8 cellular contexts compared by ENCODE assay signal in genomic region chr13:36920612-36921185, GRCh38. TPM values are rescaled to one million over a fixed set of nuclear protein-coding genes. Genes with fewer than 3 reads are reported as not detected.
A peak's percentile ranks its signal among the peaks of the same experiment; 100 is the strongest.
DNase-seq lines count a peak whose midpoint lies in the region; ATAC-seq, FAIRE-seq and TF ChIP-seq lines count a peak whose summit lies in the region.

No MANE protein-coding gene starts in this region.

- DNase-seq in NCI-H748 (lab: John Stamatoyannopoulos, UW; ENCODE audit: unreplicated experiment) (peak; percentile 49), NCI-H748 treated with DMSO at 0.1 percent for 48 hours (lab: John Stamatoyannopoulos, UW) (no peak), keratinocyte (ENCODE audit: low read depth, low spot score) (no peak), superior temporal gyrus (ENCODE audit: extremely low spot score) (peak; percentile 30), DMS79 (lab: John Stamatoyannopoulos, UW) (no peak), AML-193 (lab: John Stamatoyannopoulos, UW) (no peak)
- no peak for DNase-seq in activated CD8-positive, alpha-beta T cell treated with anti-CD3 and anti-CD28 coated beads, Interleukin-2, amount 10 ng/mL, durations not matched to agents 7 days and 5 days

- no peaks in the 10 kb centered on the region for H3K79me2 ChIP-seq in keratinocyte (ENCODE audit: control insufficient read depth, insufficient read depth, low read length)

- H3K27me3 Mint-ChIP-seq in activated CD8-positive, alpha-beta T cell treated with anti-CD3 and anti-CD28 coated beads, Interleukin-2, amount 10 ng/mL, durations not matched to agents 7 days and 5 days (ENCODE audit: low read depth), result peaks cover 60% of the 10 kb centered on the region

- ATAC-seq in activated CD8-positive, alpha-beta T cell treated with anti-CD3 and anti-CD28 coated beads, Interleukin-2, amount 10 ng/mL, durations not matched to agents 7 days and 5 days, result no peak
- ATAC-seq in GM19467 (IDR thresholded peaks at IDR 0.05; ENCODE audit: unreplicated experiment), result no peak

- peaks cover 5% of the 10 kb centered on the region for H3K4me1 ChIP-seq in keratinocyte (ENCODE audit: control insufficient read depth, extremely low read depth, insufficient read depth, low read length)

- FAIRE-seq in keratinocyte (lab: Jason Lieb, UNC), result no peak

- dilution Hi-C loops in keratinocyte (cut with MboI; ENCODE audit: extremely low pct_ligation_motif_present, low sequenced_read_pairs), result no loop called here

- H3K9me3 Mint-ChIP-seq in activated CD8-positive, alpha-beta T cell treated with anti-CD3 and anti-CD28 coated beads, Interleukin-2, amount 10 ng/mL, durations not matched to agents 7 days and 5 days (ENCODE audit: insufficient read depth), result no peaks in the 10 kb centered on the region

- no peaks in the 10 kb centered on the region for H3K36me3 ChIP-seq in keratinocyte (ENCODE audit: control insufficient read depth in 2 of 2, extremely low read depth in 1 of 2, insufficient read depth in 2 of 2, low read length in 2 of 2)

- H3K27me3 ChIP-seq in keratinocyte (ENCODE audit: control insufficient read depth, extremely low read depth, insufficient read depth, low read length), result peaks cover 11% of the 10 kb centered on the region

- H3K27ac ChIP-seq in keratinocyte (ENCODE audit: control insufficient read depth, insufficient read depth, low read length), result no peak overlapping the region

- no peaks in the 10 kb centered on the region for H3K9me3 ChIP-seq in keratinocyte (ENCODE audit: control insufficient read depth, low read depth, low read length)

- no peak for TF ChIP-seq CTCF in keratinocyte (optimal IDR thresholded peaks at IDR 0.05 in 1 of 3, IDR thresholded peaks at IDR 0.05 in 1 of 3, conservative IDR thresholded peaks at IDR 0.05 in 1 of 3; ENCODE audit: extremely low read depth in 1 of 3, insufficient read depth in 2 of 3, low read length in 3 of 3)

- POLR2A ChIA-PET in activated CD8-positive, alpha-beta T cell treated with anti-CD3 and anti-CD28 coated beads, Interleukin-2, amount 10 ng/mL, durations not matched to agents 7 days and 5 days (lab: Charles Lee), result no interaction called here

- CTCF ChIA-PET in activated CD8-positive, alpha-beta T cell treated with anti-CD3 and anti-CD28 coated beads, Interleukin-2, amount 10 ng/mL, durations not matched to agents 7 days and 5 days (lab: Charles Lee), result no interaction called here

- peak overlapping the region in 1 of 3 experiments; percentile 22 for H3K4me3 ChIP-seq in keratinocyte (ENCODE audit: control insufficient read depth in 2 of 3, extremely low read depth in 1 of 3, insufficient read depth in 2 of 3, low read depth in 1 of 3, low read length in 3 of 3)

- no peak overlapping the region for H3K27ac Mint-ChIP-seq in activated CD8-positive, alpha-beta T cell treated with anti-CD3 and anti-CD28 coated beads, Interleukin-2, amount 10 ng/mL, durations not matched to agents 7 days and 5 days

- peaks cover 8% of the 10 kb centered on the region for H3K4me1 Mint-ChIP-seq in activated CD8-positive, alpha-beta T cell treated with anti-CD3 and anti-CD28 coated beads, Interleukin-2, amount 10 ng/mL, durations not matched to agents 7 days and 5 days (ENCODE audit: low read depth)

- no peaks in the 10 kb centered on the region for H3K36me3 Mint-ChIP-seq in activated CD8-positive, alpha-beta T cell treated with anti-CD3 and anti-CD28 coated beads, Interleukin-2, amount 10 ng/mL, durations not matched to agents 7 days and 5 days (ENCODE audit: low read depth)

- peak overlapping the region; percentile 42 for H2AFZ ChIP-seq in keratinocyte (ENCODE audit: control insufficient read depth, low read length)

- H3K4me3 Mint-ChIP-seq in activated CD8-positive, alpha-beta T cell treated with anti-CD3 and anti-CD28 coated beads, Interleukin-2, amount 10 ng/mL, durations not matched to agents 7 days and 5 days, result peak overlapping the region; percentile 43

- peak overlapping the region; percentile 49 for H3K4me2 ChIP-seq in keratinocyte (ENCODE audit: control insufficient read depth, extremely low read depth, insufficient read depth, low read depth, low read length)

- H3K9me1 ChIP-seq in keratinocyte (ENCODE audit: control insufficient read depth, extremely low read depth, insufficient read depth, low read length), result no peaks in the 10 kb centered on the region

- H4K20me1 ChIP-seq in keratinocyte (ENCODE audit: control insufficient read depth, extremely low read depth, insufficient read depth, low read length), result no peaks in the 10 kb centered on the region

- H3K9ac ChIP-seq in keratinocyte (ENCODE audit: control insufficient read depth, extremely low read depth, insufficient read depth, low read length), result no peak overlapping the region

RNA-seq across cellular contexts. Expression of gene SMAD9, which starts 0.7 kb away (rescaled TPM):
- total RNA-seq in activated CD8-positive, alpha-beta T cell treated with anti-CD3 and anti-CD28 coated beads, Interleukin-2, amount 10 ng/mL, durations not matched to agents 7 days and 5 days, result not detected
- polyA plus RNA-seq in keratinocyte, result 0.04 to 0.10 TPM (median 0.10 TPM) in 3 replicates
- polyA plus RNA-seq in keratinocyte (2011; ENCODE audit: low read depth), result not detected
- polyA plus RNA-seq in keratinocyte (2011; cell fraction: cytosol; rRNA removed), result 0.05 and 0.07 TPM in 2 replicates
- 0.08 and 0.15 TPM in 2 replicates for polyA plus RNA-seq in keratinocyte (2011; cell fraction: nucleus; rRNA removed)
- 0.14 and 0.23 TPM in 2 replicates for polyA plus RNA-seq in keratinocyte (2012; ENCODE audit: low replicate concordance)
- 0.13 to 0.26 TPM (median 0.16 TPM) in 3 replicates for polyA minus RNA-seq in keratinocyte
- not detected for polyA minus RNA-seq in keratinocyte (2011; cell fraction: cytosol; rRNA and poly(A)+ RNA removed)
- polyA minus RNA-seq in keratinocyte (2011; cell fraction: nucleus; rRNA and poly(A)+ RNA removed), result 0.16 TPM in 1 of 2 replicates, not detected in the other

Comparison
In these comparisons a context has a peak if more than half of its experiments do, and no peak if none do; other contexts are left out.
1. DNase-seq: peak in NCI-H748 (single experiment) and superior temporal gyrus (single experiment); none in NCI-H748 treated with DMSO at 0.1 percent for 48 hours (single experiment), activated CD8-positive, alpha-beta T cell treated with anti-CD3 and anti-CD28 coated beads, Interleukin-2, amount 10 ng/mL, durations not matched to agents 7 days and 5 days (single experiment), keratinocyte (single experiment), DMS79 (single experiment) and AML-193 (0 of 2).